Comparison of ENCODE assay signal across 8 cellular contexts in genomic region chr21:27929182-27929581, GRCh38.
DNase-seq lines count a peak whose midpoint lies in the region; ATAC-seq and TF ChIP-seq lines count a peak whose summit lies in the region.
"Not testable (repeated sequence)": the region's sequence is repeated elsewhere in the genome, so short reads cannot be mapped to it uniquely, and the experiment has no call there.

No MANE protein-coding gene starts in this region.

- not testable (repeated sequence) for H3K27ac ChIP-seq in IMR-90 (ENCODE audit: insufficient read depth, low read length)
- H3K27ac ChIP-seq in SK-N-MC: peak overlapping the region; percentile 37; the same call in 1 of the 2 replicates
- H3K27ac ChIP-seq in left ventricle myocardium inferior (replicated peaks): peak overlapping the region; percentile 67

- H2BK15ac ChIP-seq in IMR-90 (ENCODE audit: low read depth, low read length): not testable (repeated sequence)

- intact Hi-C loops in IMR-90 (cut with micrococcal nuclease); left ventricle myocardium inferior (cut with micrococcal nuclease); sciatic nerve (cut with DNase I): not testable (repeated sequence)

- not testable (repeated sequence) for H3K9ac ChIP-seq in IMR-90 (ENCODE audit: low read depth, low read length); SK-N-MC (ENCODE audit: insufficient read length)

- not testable (repeated sequence) for H3K23ac ChIP-seq in IMR-90 (ENCODE audit: low read depth, low read length)

- dilution Hi-C loops in IMR-90 (cut with HindIII; ENCODE audit: low sequenced_read_pairs, unreplicated experiment): not testable (repeated sequence)

- TF ChIP-seq POLR2A in IMR-90 (IDR thresholded peaks at IDR 0.05; ENCODE audit: low read depth, low read length): not testable (repeated sequence)

- not testable (repeated sequence) for H2BK120ac ChIP-seq in IMR-90 (ENCODE audit: low read depth, low read length)

- not testable (repeated sequence) for H2AFZ ChIP-seq in IMR-90 (replicated peaks; ENCODE audit: low read length, poor library complexity)

- DNase-seq in AG08395 (ENCODE audit: low spot score): peak; percentile 20
- peak; percentile 52 for DNase-seq in ELR (ENCODE audit: low read depth)
- peak; percentile 55 for DNase-seq in IMR-90
- not testable (repeated sequence) for DNase-seq in SK-N-MC (ENCODE audit: low read depth, low spot score); sciatic nerve (ENCODE audit: low spot score)
- peak; percentile 74 to 77 for DNase-seq in cardiac fibroblast (ENCODE audit: low read depth in 2 of 2)
- peak; percentile 75 for DNase-seq in fibroblast of pulmonary artery (ENCODE audit: low read depth)
- DNase-seq in left ventricle myocardium inferior: peak; percentile 17

- in situ Hi-C loops in IMR-90 (cut with MboI; ENCODE audit: low sequenced_read_pairs): not testable (repeated sequence)

- not testable (repeated sequence) for H4K20me1 ChIP-seq in IMR-90 (ENCODE audit: insufficient read depth, low read length)

- POLR2A ChIA-PET in IMR-90 (lab: Charles Lee; ENCODE audit: unreplicated experiment): not testable (repeated sequence)

- not testable (repeated sequence) for TF ChIP-seq CTCF in IMR-90 (conservative IDR thresholded peaks at IDR 0.05; ENCODE audit: low read depth, low read length); cardiac fibroblast (IDR thresholded peaks at IDR 0.05; ENCODE audit: low read depth, low read length); fibroblast of pulmonary artery (IDR thresholded peaks at IDR 0.05; ENCODE audit: low read length, missing control alignments); left ventricle myocardium inferior (IDR thresholded peaks at IDR 0.05; ENCODE audit: borderline replicate concordance)

- not testable (repeated sequence) for H2AK5ac ChIP-seq in IMR-90 (ENCODE audit: low read depth, low read length)

- H3K18ac ChIP-seq in IMR-90 (ENCODE audit: low read depth, low read length): peak overlapping the region; percentile 12

- CTCF ChIA-PET in IMR-90 (lab: Yijun Ruan, JAX): not testable (repeated sequence)

- not testable (repeated sequence) for H3K9me1 ChIP-seq in IMR-90 (ENCODE audit: insufficient read depth, low read length)

- H4K5ac ChIP-seq in IMR-90 (ENCODE audit: low read depth, low read length): not testable (repeated sequence)

- no CpG with 5 or more reads among the region's 4 CpGs for WGBS in IMR-90 (ENCODE audit: extremely low coverage in 2 of 2, insufficient read length in 1 of 2), 2 experiments

- not testable (repeated sequence) for TF ChIP-seq RAD21 in IMR-90 (IDR thresholded peaks at IDR 0.05; ENCODE audit: low read length)

- H3K9me3 ChIP-seq in IMR-90 (ENCODE audit: control insufficient read depth, insufficient read depth, low read length); SK-N-MC (ENCODE audit: low read depth, low read length); left ventricle myocardium inferior (replicated peaks): not testable (repeated sequence)

- not testable (repeated sequence) for H3K27me3 ChIP-seq in IMR-90 (ENCODE audit: control insufficient read depth, insufficient read depth, low read length); left ventricle myocardium inferior (ENCODE audit: low read depth)

- peak; percentile 31; the same call in 1 of the 2 replicates for ATAC-seq in IMR-90 (ENCODE audit: low read depth)
- ATAC-seq in sciatic nerve: peak; percentile 96

- not testable (repeated sequence) for H2AK9ac ChIP-seq in IMR-90 (replicated peaks; ENCODE audit: low read depth, low read length, poor library complexity)

- not testable (repeated sequence) for H3K4me3 ChIP-seq in IMR-90 (ENCODE audit: insufficient read depth, low read depth, low read length); SK-N-MC; cardiac fibroblast (replicated peaks in 1 of 2; ENCODE audit: low read depth in 2 of 2, low read length in 2 of 2); fibroblast of pulmonary artery (replicated peaks; ENCODE audit: low read depth, low read length); left ventricle myocardium inferior

- not testable (repeated sequence) for H3K4me2 ChIP-seq in IMR-90 (ENCODE audit: low read depth, low read length)

- not testable (repeated sequence) for H4K91ac ChIP-seq in IMR-90 (ENCODE audit: insufficient read depth, low read depth, low read length)

- H3K4me1 ChIP-seq in IMR-90 (ENCODE audit: control insufficient read depth, insufficient read depth, low read length); left ventricle myocardium inferior: not testable (repeated sequence)

- BruUV-seq in IMR-90 (replicated peaks; lab: Mats Ljungman, UMichigan): not testable (repeated sequence)

- not testable (repeated sequence) for H3K14ac ChIP-seq in IMR-90 (replicated peaks; ENCODE audit: low read depth, low read length)

- H3K4ac ChIP-seq in IMR-90 (ENCODE audit: low read depth, low read length): not testable (repeated sequence)

- peak overlapping the region; percentile 1; the same call in 1 of the 2 replicates for H2BK20ac ChIP-seq in IMR-90 (ENCODE audit: low read depth, low read length)

- H3K79me1 ChIP-seq in IMR-90 (ENCODE audit: low read depth in 1 of 2, low read length in 2 of 2): not testable (repeated sequence)

- H4K8ac ChIP-seq in IMR-90 (ENCODE audit: low read depth in 2 of 2, low read length in 2 of 2): not testable (repeated sequence)

- H2BK5ac ChIP-seq in IMR-90 (ENCODE audit: low read depth, low read length, poor library complexity, severe bottlenecking): peak overlapping the region; percentile 39

- H3K56ac ChIP-seq in IMR-90 (ENCODE audit: extremely low read depth, insufficient read depth, low read length): not testable (repeated sequence)

- H3K36me3 ChIP-seq in IMR-90 (ENCODE audit: control insufficient read depth, insufficient read depth, low read length); SK-N-MC (ENCODE audit: insufficient read depth, low read length); left ventricle myocardium inferior: not testable (repeated sequence)
